8 cellular contexts compared by ENCODE assay signal in the genomic region with DNA sequence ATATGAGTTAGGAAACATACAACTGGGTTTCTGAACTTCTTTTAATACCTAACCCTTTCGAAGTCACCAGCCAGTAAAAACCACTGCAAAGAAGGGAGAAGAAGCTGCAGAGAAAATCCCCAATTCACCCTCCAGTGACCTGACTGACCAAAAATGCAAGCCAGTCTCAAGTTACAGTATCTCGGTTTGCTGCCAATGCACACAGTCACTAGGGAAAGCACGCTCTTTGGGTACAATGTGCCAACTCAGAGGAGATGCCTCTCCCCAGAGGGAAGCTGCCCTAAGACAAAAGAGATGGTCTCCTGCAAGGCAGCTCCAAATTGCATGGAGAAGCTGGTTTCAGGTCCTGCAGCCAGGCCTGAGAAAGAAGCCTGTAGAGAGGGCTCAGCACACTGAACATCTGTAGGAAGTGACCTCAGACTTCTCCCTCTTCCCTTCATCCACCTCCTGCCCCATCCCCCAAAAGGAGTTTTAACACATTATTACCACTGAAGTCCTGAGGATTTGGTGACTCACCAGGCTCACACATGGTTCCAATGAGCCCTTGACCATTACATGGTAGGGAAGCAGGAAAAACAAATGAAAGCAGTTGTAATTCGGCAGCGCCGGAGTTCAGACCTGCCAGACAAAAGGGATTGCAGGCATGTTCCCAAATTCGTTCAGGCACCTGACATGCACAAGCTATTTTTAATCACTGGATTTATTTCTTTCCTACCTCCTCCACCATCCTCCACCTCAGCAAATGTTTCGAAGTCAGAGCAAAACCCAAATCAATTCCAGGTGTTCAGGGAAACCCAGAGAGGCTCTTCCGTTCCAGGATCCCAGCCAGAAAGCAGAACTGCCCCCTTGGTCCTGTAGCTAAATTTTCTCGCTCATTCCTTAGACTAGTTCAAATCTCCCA.
DNase-seq lines count a peak whose midpoint lies in the region; ATAC-seq and TF ChIP-seq lines count a peak whose summit lies in the region.

No MANE protein-coding gene starts in this region.

- H3K9me3 Mint-ChIP-seq in activated T-cell treated with anti-CD3 and anti-CD28 coated beads, Interleukin-2, amount 50 U/mL, for 72 hours: no peaks in the 10 kb centered on the region
- no peaks in the 10 kb centered on the region for H3K9me3 Mint-ChIP-seq in stimulated activated naive CD8-positive, alpha-beta T cell treated with anti-CD3 and anti-CD28 coated beads, Interleukin-15, Interleukin-2, amounts not matched to agents 100 ng/mL and 50 ng/mL, for 24 hours

- peaks cover 32 to 76% of the 10 kb centered on the region in 2 donors for H3K36me3 Mint-ChIP-seq in activated T-cell treated with anti-CD3 and anti-CD28 coated beads, Interleukin-2, amount 50 U/mL, for 72 hours (ENCODE audit: insufficient read depth in 2 of 2)
- peaks cover 69% of the 10 kb centered on the region for H3K36me3 Mint-ChIP-seq in stimulated activated naive CD8-positive, alpha-beta T cell treated with anti-CD3 and anti-CD28 coated beads, Interleukin-15, Interleukin-2, amounts not matched to agents 100 ng/mL and 50 ng/mL, for 24 hours (ENCODE audit: low read depth)

- no peaks in the 10 kb centered on the region for H3K9me3 ChIP-seq in left ventricle myocardium inferior (replicated peaks)

- H3K27me3 ChIP-seq in GM06990 (replicated peaks; ENCODE audit: control insufficient read depth, insufficient read depth, low read length): no peaks in the 10 kb centered on the region
- no peaks in the 10 kb centered on the region for H3K27me3 ChIP-seq in left ventricle myocardium inferior (ENCODE audit: low read depth)

- DNase-seq in GM06990 (ENCODE audit: extremely low read depth, insufficient read length) (peak; percentile 58), HT1080 (ENCODE audit: low read depth) (peak; percentile 97), left ventricle myocardium inferior (no peak), NCI-H1436 treated with DMSO at 0.1 percent for 48 hours (lab: John Stamatoyannopoulos, UW) (no peak), LoVo (ENCODE audit: low spot score) (no peak)
- peak; percentile 60 to 66 for DNase-seq in activated T-cell treated with anti-CD3 and anti-CD28 coated beads, Interleukin-2, amount 50 U/mL, for 72 hours

- H3K4me3 Mint-ChIP-seq in activated T-cell treated with anti-CD3 and anti-CD28 coated beads, Interleukin-2, amount 50 U/mL, for 72 hours: peak overlapping the region; percentile 88 to 91
- H3K4me3 Mint-ChIP-seq in stimulated activated naive CD8-positive, alpha-beta T cell treated with anti-CD3 and anti-CD28 coated beads, Interleukin-15, Interleukin-2, amounts not matched to agents 100 ng/mL and 50 ng/mL, for 24 hours: peak overlapping the region; percentile 81

- intact Hi-C loops in left ventricle myocardium inferior (cut with micrococcal nuclease): no loop called here

- H3K27ac ChIP-seq in left ventricle myocardium inferior (replicated peaks): peak overlapping the region; percentile 97

- ATAC-seq in GM21423 (IDR thresholded peaks at IDR 0.05; ENCODE audit: unreplicated experiment): peak; percentile 76
- ATAC-seq in activated T-cell treated with anti-CD3 and anti-CD28 coated beads, Interleukin-2, amount 50 U/mL, for 72 hours (replicated peaks in 1 of 2): peak; percentile 34 to 42

- peaks cover 99% of the 10 kb centered on the region for H3K4me1 Mint-ChIP-seq in activated T-cell treated with anti-CD3 and anti-CD28 coated beads, Interleukin-2, amount 50 U/mL, for 72 hours (ENCODE audit: low read depth)
- H3K4me1 Mint-ChIP-seq in stimulated activated naive CD8-positive, alpha-beta T cell treated with anti-CD3 and anti-CD28 coated beads, Interleukin-15, Interleukin-2, amounts not matched to agents 100 ng/mL and 50 ng/mL, for 24 hours (ENCODE audit: low read depth): peaks cover 99% of the 10 kb centered on the region

- H3K27me3 Mint-ChIP-seq in activated T-cell treated with anti-CD3 and anti-CD28 coated beads, Interleukin-2, amount 50 U/mL, for 72 hours (ENCODE audit: low read depth): no peaks in the 10 kb centered on the region
- no peaks in the 10 kb centered on the region for H3K27me3 Mint-ChIP-seq in stimulated activated naive CD8-positive, alpha-beta T cell treated with anti-CD3 and anti-CD28 coated beads, Interleukin-15, Interleukin-2, amounts not matched to agents 100 ng/mL and 50 ng/mL, for 24 hours

- peak overlapping the region; percentile 99 for H3K27ac Mint-ChIP-seq in activated T-cell treated with anti-CD3 and anti-CD28 coated beads, Interleukin-2, amount 50 U/mL, for 72 hours
- peak overlapping the region; percentile 99 for H3K27ac Mint-ChIP-seq in stimulated activated naive CD8-positive, alpha-beta T cell treated with anti-CD3 and anti-CD28 coated beads, Interleukin-15, Interleukin-2, amounts not matched to agents 100 ng/mL and 50 ng/mL, for 24 hours

- H3K4me3 ChIP-seq in GM06990 (replicated peaks; ENCODE audit: low read depth, low read length) (peak overlapping the region; percentile 39), left ventricle myocardium inferior (peak overlapping the region; percentile 57)

- H3K36me3 ChIP-seq in GM06990 (ENCODE audit: control insufficient read depth, insufficient read depth, low read length): peaks cover under 1% of the 10 kb centered on the region; the same call in 1 of the 2 replicates
- no peaks in the 10 kb centered on the region for H3K36me3 ChIP-seq in left ventricle myocardium inferior

- TF ChIP-seq CTCF in GM06990 (IDR thresholded peaks at IDR 0.05; ENCODE audit: insufficient read depth, low read length, poor library complexity, severe bottlenecking) (no peak), left ventricle myocardium inferior (IDR thresholded peaks at IDR 0.05; ENCODE audit: borderline replicate concordance) (no peak)

- peaks cover 100% of the 10 kb centered on the region for H3K4me1 ChIP-seq in left ventricle myocardium inferior

Comparison
In these comparisons a context has a peak if more than half of its experiments do, and no peak if none do; other contexts are left out.
1. DNase-seq: peak in GM06990 (single experiment), HT1080 (single experiment) and activated T-cell treated with anti-CD3 and anti-CD28 coated beads, Interleukin-2, amount 50 U/mL, for 72 hours (2 of 2); none in left ventricle myocardium inferior (single experiment), NCI-H1436 treated with DMSO at 0.1 percent for 48 hours (single experiment) and LoVo (single experiment).